Comparison of ENCODE assay signal across 8 cellular contexts in the genomic region with DNA sequence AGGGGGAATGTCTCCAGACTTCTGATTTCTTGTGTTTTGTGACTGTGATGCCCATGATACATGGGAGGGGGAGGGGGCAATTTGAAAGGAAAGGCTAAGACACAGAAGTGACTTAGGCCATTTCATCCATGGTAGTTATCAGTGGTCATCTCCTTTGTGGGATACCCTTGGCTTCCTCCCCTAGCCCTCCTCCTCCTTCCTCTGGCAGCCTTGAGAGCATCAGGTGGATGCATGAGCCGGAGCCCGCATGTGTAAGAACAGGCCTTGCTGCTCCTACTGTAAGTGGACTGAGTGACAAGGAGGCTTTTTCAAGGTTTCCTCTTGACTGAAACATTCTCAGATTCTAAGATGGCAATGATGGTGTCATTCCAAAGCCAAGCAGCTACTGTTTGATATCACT. TPM values are rescaled to one million over a fixed set of nuclear protein-coding genes. Genes with fewer than 3 reads are reported as not detected.
DNase-seq lines count a peak whose midpoint lies in the region; ATAC-seq and TF ChIP-seq lines count a peak whose summit lies in the region.

No MANE protein-coding gene starts in this region.

- H3K79me2 ChIP-seq in DND-41 (ENCODE audit: insufficient read depth, low read length) (0 out of 2 replicates have a peak, but pooled peaks cover 5% of the 10 kb centered on the region), Karpas-422 (ENCODE audit: low read length) (no peaks in the 10 kb centered on the region)

- H3K27me3 Mint-ChIP-seq in neural crest cell (ENCODE audit: low read depth), result peaks cover 21% of the 10 kb centered on the region

- H3K36me3 ChIP-seq in DND-41 (ENCODE audit: insufficient read depth, low read length) (no peaks in the 10 kb centered on the region), Karpas-422 (ENCODE audit: insufficient read depth, low read length) (no peaks in the 10 kb centered on the region)

- H3K9me3 ChIP-seq in DND-41 (ENCODE audit: insufficient read depth, low read length, severe bottlenecking), result no peaks in the 10 kb centered on the region
- no peaks in the 10 kb centered on the region for H3K9me3 ChIP-seq in Karpas-422 (ENCODE audit: low read length)

- no peak overlapping the region for H3K27ac Mint-ChIP-seq in neural crest cell (ENCODE audit: unreplicated experiment)

- ATAC-seq in DND-41 (ENCODE audit: insufficient read depth, low read depth) (no peak), GM21723 (IDR thresholded peaks at IDR 0.05; ENCODE audit: unreplicated experiment) (no peak), HG02759 (IDR thresholded peaks at IDR 0.05; ENCODE audit: unreplicated experiment) (no peak)

- H3K9me2 ChIP-seq in Karpas-422 (replicated peaks; ENCODE audit: insufficient read depth, low read length), result no peaks in the 10 kb centered on the region

- peak; percentile 7 for DNase-seq in DND-41
- DNase-seq in Karpas-422, result no peak
- peak; percentile 4 for DNase-seq in central memory CD4-positive, alpha-beta T cell
- no peak for DNase-seq in neural crest cell (ENCODE audit: low read depth, low spot score)
- DNase-seq in NCI-H345 treated with DMSO at 0.1 percent for 48 hours (lab: John Stamatoyannopoulos, UW; ENCODE audit: unreplicated experiment), result no peak
- DNase-seq in NCI-H2029 (lab: John Stamatoyannopoulos, UW), result no peak

- peaks cover 14% of the 10 kb centered on the region for H3K4me1 Mint-ChIP-seq in neural crest cell

- H3K27me3 ChIP-seq in DND-41 (ENCODE audit: insufficient read depth, low read length, poor library complexity) (peaks cover 3% of the 10 kb centered on the region), Karpas-422 (ENCODE audit: low read length) (no peaks in the 10 kb centered on the region)

- peak overlapping the region; percentile 94 for H3K4me2 ChIP-seq in DND-41 (ENCODE audit: insufficient read depth, low read length)
- peak overlapping the region; percentile 77 for H3K4me2 ChIP-seq in Karpas-422 (ENCODE audit: low read depth, low read length, poor library complexity, severe bottlenecking)

- H3K4me1 ChIP-seq in DND-41 (ENCODE audit: insufficient read depth, low read length) (peaks cover 28% of the 10 kb centered on the region), Karpas-422 (ENCODE audit: low read length) (peaks cover 25% of the 10 kb centered on the region)

- H3K9me3 Mint-ChIP-seq in neural crest cell, result peaks cover 3% of the 10 kb centered on the region

- H2AFZ ChIP-seq in DND-41 (ENCODE audit: low read depth, low read length) (peak overlapping the region; percentile 90), Karpas-422 (ENCODE audit: low read length) (peak overlapping the region; percentile 71; the same call in 1 of the 2 replicates)

- peak overlapping the region; percentile 34 to 73; a peak in 3 of 4 replicates for H3K4me3 ChIP-seq in DND-41 (ENCODE audit: low read depth in 1 of 2, low read length in 2 of 2)
- peak overlapping the region; percentile 80; the same call in 1 of the 2 replicates for H3K4me3 ChIP-seq in Karpas-422 (ENCODE audit: low read length)

- H4K20me1 ChIP-seq in DND-41 (ENCODE audit: insufficient read depth, low read length), result no peaks in the 10 kb centered on the region; the same call in 1 of the 2 replicates
- H4K20me1 ChIP-seq in Karpas-422 (ENCODE audit: insufficient read depth, low read depth, low read length), result no peaks in the 10 kb centered on the region

- H3K4me3 Mint-ChIP-seq in neural crest cell, result peak overlapping the region; percentile 95

- H3K27ac ChIP-seq in DND-41 (ENCODE audit: low read length) (no peak overlapping the region; the same call in 1 of the 2 replicates), Karpas-422 (ENCODE audit: low read length) (no peak overlapping the region)

- peaks cover 3% of the 10 kb centered on the region for H3K36me3 Mint-ChIP-seq in neural crest cell (ENCODE audit: low read depth)

- no peak for TF ChIP-seq CTCF in DND-41 (IDR thresholded peaks at IDR 0.05; ENCODE audit: borderline replicate concordance, extremely low read depth, low read length, poor library complexity, severe bottlenecking)
- TF ChIP-seq CTCF in neural crest cell (conservative IDR thresholded peaks at IDR 0.05), result no peak

- H3K9ac ChIP-seq in DND-41 (ENCODE audit: low read depth, low read length) (peak overlapping the region; percentile 74), Karpas-422 (ENCODE audit: low read length) (peak overlapping the region; percentile 73; the same call in 1 of the 2 replicates)

RNA-seq across cellular contexts. Expression of a gene that starts 0.9 kb away (rescaled TPM):
- total RNA-seq in Karpas-422 (2014; rRNA removed; shearing (Covaris generic); ENCODE audit: low replicate concordance), result 1.9 and 3.9 TPM in 2 replicates
- 7.1 and 7.9 TPM in 2 replicates for total RNA-seq in neural crest cell

Comparison
In these comparisons a context has a peak if more than half of its experiments do, and no peak if none do; other contexts are left out.
1. DNase-seq: peak in DND-41 (single experiment) and central memory CD4-positive, alpha-beta T cell (single experiment); none in Karpas-422 (single experiment), neural crest cell (single experiment), NCI-H345 treated with DMSO at 0.1 percent for 48 hours (single experiment) and NCI-H2029 (single experiment).